In the genomic region with DNA sequence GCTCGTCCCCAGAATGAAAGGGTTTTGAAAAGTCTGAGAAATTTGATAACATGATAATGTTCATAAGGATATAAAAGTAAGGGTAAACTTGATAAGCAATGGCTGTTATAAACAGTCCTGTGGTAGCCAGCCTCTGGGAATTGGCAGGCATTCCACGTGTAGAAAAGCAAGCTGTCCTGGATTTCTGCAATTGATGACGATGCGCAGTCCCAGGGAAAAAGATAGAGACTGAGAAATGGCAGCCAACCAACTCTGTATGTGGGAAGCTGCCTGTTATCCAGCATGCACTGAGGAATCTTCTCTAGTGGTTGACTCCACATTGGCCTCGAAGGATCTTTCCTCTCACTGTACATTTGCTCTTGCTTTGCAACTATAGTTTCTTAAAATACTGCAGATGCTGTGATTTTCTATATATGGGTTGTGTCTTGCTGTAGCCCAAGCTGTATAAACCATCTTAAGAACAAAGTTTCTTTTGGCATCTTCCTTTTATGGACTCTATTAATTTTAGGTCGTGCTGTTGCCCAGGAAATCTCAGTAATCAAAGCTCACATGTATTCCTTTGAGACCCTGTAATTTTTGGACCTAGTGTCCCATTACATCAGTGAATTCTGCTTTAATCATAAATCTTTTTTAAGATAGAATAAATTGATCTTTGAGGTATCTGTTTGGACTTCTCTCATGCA, we compare ENCODE assay signal across 8 cellular contexts.
DNase-seq lines count a peak whose midpoint lies in the region; ATAC-seq and TF ChIP-seq lines count a peak whose summit lies in the region.
"Not testable (repeated sequence)": the region's sequence is repeated elsewhere in the genome, so short reads cannot be mapped to it uniquely, and the experiment has no call there.

No MANE protein-coding gene starts in this region.

- H3K27ac Mint-ChIP-seq in chondrocyte (ENCODE audit: unreplicated experiment), result peak overlapping the region; percentile 45

- DNase-seq in GM03348 (ENCODE audit: low spot score) (peak; percentile 0), heart right ventricle (peak in 1 of 2 donors; percentile 72)
- DNase-seq in chondrocyte (ENCODE audit: low spot score); omental fat pad (ENCODE audit: low spot score); vagina (ENCODE audit: extremely low spot score in 2 of 2): not testable (repeated sequence)

- peak; percentile 71 to 89 (median 84) for ATAC-seq in heart right ventricle
- ATAC-seq in omental fat pad (ENCODE audit: low FRiP score), result peak; percentile 70

- H3K4me2 ChIP-seq in skeletal muscle satellite cell (ENCODE audit: low read length), result peak overlapping the region; percentile 67

- intact Hi-C loops in heart right ventricle (cut with DNase I) (loop anchor here in 7 of 10 donors (5.0 to 10.0 kb wide), 2 partner anchors 61 to 89 kb away; no protein-coding TSS in a partner anchor), vagina (cut with DNase I) (loop anchor here (10.0 kb wide), 1 partner anchor 69 kb away; no protein-coding TSS in a partner anchor)

- H3K9me3 Mint-ChIP-seq in chondrocyte (ENCODE audit: low read depth), result not testable (repeated sequence)

- not testable (repeated sequence) for H3K36me3 Mint-ChIP-seq in chondrocyte (ENCODE audit: low read depth)

- WGBS in heart right ventricle, 2 donors, result 27 to 36% methylated on average over 6 of the region's 6 CpGs
- 78% methylated on average over 6 of the region's 6 CpGs for WGBS in liver

- H3K4me1 Mint-ChIP-seq in chondrocyte (ENCODE audit: low read depth), result peaks cover 35% of the 10 kb centered on the region

- H3K27me3 ChIP-seq in heart right ventricle; liver (ENCODE audit: control insufficient read depth in 4 of 4, insufficient read depth in 4 of 4, low read length in 3 of 4); skeletal muscle satellite cell (ENCODE audit: control insufficient read depth, insufficient read depth, low read length); vagina: not testable (repeated sequence)

- TF ChIP-seq RAD21 in liver (IDR thresholded peaks at IDR 0.05), result not testable (repeated sequence)

- not testable (repeated sequence) for H3K4me3 ChIP-seq in heart right ventricle; liver (ENCODE audit: low read depth in 1 of 3, low read length in 3 of 3); skeletal muscle satellite cell (ENCODE audit: low read length); vagina

- not testable (repeated sequence) for H3K4me3 Mint-ChIP-seq in chondrocyte (ENCODE audit: unreplicated experiment)

- H3K36me3 ChIP-seq in heart right ventricle, result peaks cover 0 to 59% (median 9%) of the 10 kb centered on the region in 9 donors
- H3K36me3 ChIP-seq in liver (ENCODE audit: control insufficient read depth in 4 of 4, insufficient read depth in 3 of 4, low read depth in 1 of 4, low read length in 3 of 4); skeletal muscle satellite cell (ENCODE audit: insufficient read depth, low read length); vagina: not testable (repeated sequence)

- not testable (repeated sequence) for H3K9ac ChIP-seq in liver (ENCODE audit: low read depth in 1 of 2, low read length in 2 of 2)
- H3K9ac ChIP-seq in skeletal muscle satellite cell (ENCODE audit: low read depth, low read length), result peak overlapping the region; percentile 65

- TF ChIP-seq POLR2A in vagina (IDR thresholded peaks at IDR 0.05), result not testable (repeated sequence)

- not testable (repeated sequence) for H3K27me3 Mint-ChIP-seq in chondrocyte (ENCODE audit: low read depth)

- H3K4me1 ChIP-seq in heart right ventricle, result peaks cover 0 to 45% (median 21%) of the 10 kb centered on the region in 9 donors
- not testable (repeated sequence) for H3K4me1 ChIP-seq in liver (ENCODE audit: control insufficient read depth in 4 of 4, insufficient read depth in 4 of 4, low read length in 3 of 4)
- H3K4me1 ChIP-seq in skeletal muscle satellite cell (ENCODE audit: control insufficient read depth, insufficient read depth, low read length), result peaks cover 21% of the 10 kb centered on the region
- H3K4me1 ChIP-seq in vagina, result peaks cover 14% of the 10 kb centered on the region

- H3K27ac ChIP-seq in VCaP (peak overlapping the region; percentile 94), heart right ventricle (peak overlapping the region; percentile 56 to 88 (median 80)), vagina (peak overlapping the region; percentile 75)
- not testable (repeated sequence) for H3K27ac ChIP-seq in liver (ENCODE audit: low read depth in 1 of 2, low read length in 2 of 2)

- TF ChIP-seq CTCF in VCaP (conservative IDR thresholded peaks at IDR 0.05); chondrocyte (IDR thresholded peaks at IDR 0.05); heart right ventricle (IDR thresholded peaks at IDR 0.05); liver (IDR thresholded peaks at IDR 0.05; ENCODE audit: low read depth, low read length, missing input control); omental fat pad (IDR thresholded peaks at IDR 0.05); vagina (IDR thresholded peaks at IDR 0.05): not testable (repeated sequence)

- H3K9me3 ChIP-seq in heart right ventricle; liver (ENCODE audit: control insufficient read depth in 4 of 4, low read length in 3 of 4); skeletal muscle satellite cell (replicated peaks; ENCODE audit: low read length); vagina: not testable (repeated sequence)

TF ChIP-seq in liver, 16 proteins besides CTCF, POLR2A, EP300 and RAD21:
- TF ChIP-seq RXRA (IDR thresholded peaks at IDR 0.05) (peak in 1 of 2 donors; percentile 2), YY1 (IDR thresholded peaks at IDR 0.05) (peak; percentile 8), NR2F2 (IDR thresholded peaks at IDR 0.05) (peak; percentile 36)
TF ChIP-seq in liver: peak in this region for 3; not testable (repeated sequence) for 13.
